Comparison of ENCODE assay signal across 18 cellular contexts in genomic region chr1:7675431-7676273, GRCh38.
DNase-seq lines count a peak whose midpoint lies in the region; ATAC-seq and TF ChIP-seq lines count a peak whose summit lies in the region.
"Had no signal": no experiment of that assay in that cellular context is flagged by ENCODE, and none has a peak within 500 bp of the region (broad histone marks: within the 10 kb centered on the region; RNA-seq: fewer than 3 reads in every experiment).

No MANE protein-coding gene starts in this region.

- H3K27ac ChIP-seq in heart left ventricle (no peak overlapping the region), lower lobe of right lung (no peak overlapping the region), osteoblast (ENCODE audit: low read depth, low read length) (no peak overlapping the region), ascending aorta (no peak overlapping the region)
- H3K27ac ChIP-seq: 22Rv1, A549, C4-2B, GM23248 had no signal

- no peak for TF ChIP-seq CTCF in heart left ventricle (IDR thresholded peaks at IDR 0.05)
- TF ChIP-seq CTCF in endothelial cell (IDR thresholded peaks at IDR 0.05; ENCODE audit: unreplicated experiment) = no peak
- no peak for TF ChIP-seq CTCF in lower lobe of right lung (IDR thresholded peaks at IDR 0.05)
- TF ChIP-seq CTCF in osteoblast (IDR thresholded peaks at IDR 0.05; ENCODE audit: extremely low read depth, low read depth, low read length) = no peak
- TF ChIP-seq CTCF in ascending aorta (IDR thresholded peaks at IDR 0.05) = no peak

- H3K9me3 ChIP-seq in heart left ventricle (no peaks in the 10 kb centered on the region), lower lobe of right lung (no peaks in the 10 kb centered on the region), osteoblast (ENCODE audit: low read depth, low read length) (no peaks in the 10 kb centered on the region), ascending aorta (no peaks in the 10 kb centered on the region)
- H3K9me3 ChIP-seq: A549, Caco-2 had no signal

- WGBS in heart left ventricle, 4 donors = 84 to 91% (median 89%) methylated on average over 17 to 19 of the region's 19 CpGs

- peaks cover 0 to 21% (median 6%) of the 10 kb centered on the region in 12 donors for H3K4me1 ChIP-seq in heart left ventricle
- H3K4me1 ChIP-seq in lower lobe of right lung = peaks cover 7% of the 10 kb centered on the region
- no peaks in the 10 kb centered on the region for H3K4me1 ChIP-seq in osteoblast (ENCODE audit: insufficient read depth, low read length)
- peaks cover 0 to 3% of the 10 kb centered on the region in 2 donors for H3K4me1 ChIP-seq in ascending aorta
- H3K4me1 ChIP-seq: A549, Caco-2 had no signal

- H2AFZ ChIP-seq in osteoblast (ENCODE audit: low read length) = no peak overlapping the region
- H2AFZ ChIP-seq: GM23248 had no signal

- H3K4me3 ChIP-seq in heart left ventricle (no peak overlapping the region), lower lobe of right lung (no peak overlapping the region), osteoblast (ENCODE audit: insufficient read depth, low read length) (no peak overlapping the region), ascending aorta (no peak overlapping the region)
- H3K4me3 ChIP-seq: A549, GM23248 had no signal

- no peak for TF ChIP-seq POLR2A in heart left ventricle (IDR thresholded peaks at IDR 0.05)

- H3K9me3 Mint-ChIP-seq in endothelial cell (ENCODE audit: unreplicated experiment) = peaks cover 4% of the 10 kb centered on the region
- H3K9me3 Mint-ChIP-seq: CD4-positive, alpha-beta T cell; HFFc6 had no signal

- no peaks in the 10 kb centered on the region for H3K4me1 Mint-ChIP-seq in endothelial cell (ENCODE audit: unreplicated experiment)

- H3K27ac Mint-ChIP-seq in endothelial cell (ENCODE audit: unreplicated experiment) = peak overlapping the region; percentile 45
- H3K27ac Mint-ChIP-seq: CD4-positive, alpha-beta T cell; HFFc6 had no signal

- no peak overlapping the region for H3K4me2 ChIP-seq in osteoblast (ENCODE audit: insufficient read depth, low read length)
- H3K4me2 ChIP-seq: A549 had no signal

- no peaks in the 10 kb centered on the region for H3K27me3 ChIP-seq in heart left ventricle
- no peaks in the 10 kb centered on the region for H3K27me3 ChIP-seq in lower lobe of right lung (ENCODE audit: low read depth)
- peaks cover 21% of the 10 kb centered on the region for H3K27me3 ChIP-seq in osteoblast (ENCODE audit: insufficient read depth, low read length)
- H3K27me3 ChIP-seq in ascending aorta = no peaks in the 10 kb centered on the region

- no peaks in the 10 kb centered on the region for H3K79me2 ChIP-seq in osteoblast (ENCODE audit: insufficient read depth, low read length)

- H3K27me3 Mint-ChIP-seq in endothelial cell (ENCODE audit: unreplicated experiment) = peaks cover 10% of the 10 kb centered on the region
- H3K27me3 Mint-ChIP-seq: CD4-positive, alpha-beta T cell had no signal

- DNase-seq in heart left ventricle (peak in 3 of 5 donors; percentile 11 to 26 (median 12)), left cardiac atrium (no peak), endothelial cell (ENCODE audit: low spot score) (no peak), lower lobe of right lung (peak; percentile 37), osteoblast (ENCODE audit: insufficient read length, low spot score, missing footprints) (peak; percentile 66), GOT3 (lab: John Stamatoyannopoulos, UW) (no peak), NCI-H748 treated with DMSO at 0.1 percent for 48 hours (lab: John Stamatoyannopoulos, UW) (no peak), ascending aorta (ENCODE audit: low spot score in 2 of 2) (no peak)
- DNase-seq: AML-193; Caco-2; CD4-positive, alpha-beta T cell; GM23248; H7; HFFc6 had no signal

- no peak overlapping the region for H3K4me3 Mint-ChIP-seq in endothelial cell (ENCODE audit: unreplicated experiment)
- H3K4me3 Mint-ChIP-seq: CD4-positive, alpha-beta T cell; HFFc6 had no signal

- ATAC-seq in heart left ventricle (no peak), left cardiac atrium (no peak), lower lobe of right lung (no peak)
- ATAC-seq: A549, HCT116 had no signal

- H4K20me1 ChIP-seq in osteoblast (ENCODE audit: insufficient read depth, low read length) = no peaks in the 10 kb centered on the region

- no peaks in the 10 kb centered on the region for H3K36me3 Mint-ChIP-seq in endothelial cell (ENCODE audit: low read depth, unreplicated experiment)

- H3K36me3 ChIP-seq in heart left ventricle (no peaks in the 10 kb centered on the region), lower lobe of right lung (no peaks in the 10 kb centered on the region), osteoblast (ENCODE audit: insufficient read depth, low read length) (no peaks in the 10 kb centered on the region), ascending aorta (no peaks in the 10 kb centered on the region)

- intact Hi-C loops in heart left ventricle (cut with DNase I) = loop anchor here in 1 of 10 donors (5.0 kb wide), 1 partner anchor 37 kb away; no protein-coding TSS in a partner anchor
- intact Hi-C loops in left cardiac atrium (cut with DNase I) = no loop called here
- intact Hi-C loops in lower lobe of right lung (cut with DNase I) = no loop called here
- intact Hi-C loops in ascending aorta (cut with DNase I) = no loop called here

Comparison
In these comparisons a context has a peak if more than half of its experiments do, and no peak if none do; other contexts are left out.
1. DNase-seq: peak in heart left ventricle (3 of 5), lower lobe of right lung (single experiment) and osteoblast (single experiment); none in left cardiac atrium (single experiment), endothelial cell (single experiment), GOT3 (single experiment), NCI-H748 treated with DMSO at 0.1 percent for 48 hours (single experiment) and ascending aorta (0 of 2).